ENCODE assay signal across 18 cellular contexts in genomic region chr11:113296016-113296415, GRCh38. TPM values are rescaled to one million over a fixed set of nuclear protein-coding genes. Genes with fewer than 3 reads are reported as not detected.
"Had no signal": no experiment of that assay in that cellular context is flagged by ENCODE, and none has a peak within 500 bp of the region (broad histone marks: within the 10 kb centered on the region; RNA-seq: fewer than 3 reads in every experiment).

No MANE protein-coding gene starts in this region.

- H3K27me3 ChIP-seq: SJCRH30 had no signal

- DNase-seq: IMR-90; Karpas-422; KG1; MG63; NCI-H1105; NCI-H1694 treated with DMSO at 0.1 percent for 48 hours; NCI-H2029; NCI-H2081 treated with DMSO at 0.1 percent for 48 hours; NCI-H2171; NCI-H226; NCI-H446; NCI-H510A; NCI-H524 treated with DMSO at 0.1 percent for 48 hours; NCI-H774; NK-92 treated with Interleukin-12 subunit alpha and Interleukin-12 subunit beta, amount 100 ng/mL, for 24 hours; SHP77 had no signal

- H3K4me3 ChIP-seq: MG63, SJCRH30 had no signal

- H3K9me3 ChIP-seq: MG63, SJCRH30 had no signal

- H3K4me1 ChIP-seq: SJCRH30 had no signal

- H3K36me3 ChIP-seq: MG63, SJCRH30 had no signal

- H3K27ac ChIP-seq: RWPE1, SJCRH30 had no signal

RNA-seq across cellular contexts. Expression of gene TTC12, which starts 18.4 kb away (rescaled TPM):
- total RNA-seq: SJCRH30 had no signal
